Comparison of ENCODE assay signal across 9 cellular contexts in genomic region chr13:113863511-113864302, GRCh38. TPM values are rescaled to one million over a fixed set of nuclear protein-coding genes. Genes with fewer than 3 reads are reported as not detected.
A peak's percentile ranks its signal among the peaks of the same experiment; 100 is the strongest.
DNase-seq lines count a peak whose midpoint lies in the region; ATAC-seq, FAIRE-seq and TF ChIP-seq lines count a peak whose summit lies in the region.
"Had no signal": no experiment of that assay in that cellular context is flagged by ENCODE, and none has a peak within 500 bp of the region (broad histone marks: within the 10 kb centered on the region; RNA-seq: fewer than 3 reads in every experiment).

Gene GAS6, minus strand, starts transcription at chr13:113864076. Its CDS starts 156 bp downstream, at chr13:113863920.

- H3K27ac ChIP-seq in heart left ventricle (peak within 1 kb of the TSS; percentile 88 to 98 (median 94)), pancreas (peak within 1 kb of the TSS; percentile 78 to 89 (median 86))

- H3K4me1 ChIP-seq in adipocyte (ENCODE audit: control insufficient read depth, insufficient read depth, low read length) (no peaks in the 10 kb centered on the region), heart left ventricle (peaks cover 0 to 49% (median 36%) of the 10 kb centered on the region in 12 donors), pancreas (peaks cover 0 to 9% (median 8%) of the 10 kb centered on the region in 3 donors)

- no peaks in the 10 kb centered on the region for H3K9me3 ChIP-seq in adipocyte (ENCODE audit: control insufficient read depth, low read length)
- H3K9me3 ChIP-seq in heart left ventricle, result no peaks in the 10 kb centered on the region
- H3K9me3 ChIP-seq in pancreas, result no peaks in the 10 kb centered on the region

- peaks cover 7% of the 10 kb centered on the region for H3K36me3 ChIP-seq in adipocyte (ENCODE audit: control insufficient read depth, insufficient read depth, low read length, severe bottlenecking)
- peaks cover 0 to 12% (median 0%) of the 10 kb centered on the region in 9 donors for H3K36me3 ChIP-seq in heart left ventricle
- no peaks in the 10 kb centered on the region for H3K36me3 ChIP-seq in pancreas

- peak within 1 kb of the TSS; percentile 88 for H3K9ac ChIP-seq in adipocyte (ENCODE audit: low read length)

- H3K4me3 ChIP-seq in adipocyte (ENCODE audit: low read length), result peak within 1 kb of the TSS; percentile 82
- H3K4me3 ChIP-seq in heart left ventricle, result peak within 1 kb of the TSS; percentile 76 to 97 (median 86)
- H3K4me3 ChIP-seq in pancreas, result peak within 1 kb of the TSS; percentile 53 to 69 (median 59)

- DNase-seq in NCI-H146 (lab: John Stamatoyannopoulos, UW) (peak; percentile 60), NCI-H146 treated with DMSO at 0.1 percent for 48 hours (lab: John Stamatoyannopoulos, UW; ENCODE audit: unreplicated experiment) (no peak), LoVo (ENCODE audit: low spot score) (peak; percentile 43), adipocyte (ENCODE audit: low read depth) (peak; percentile 81), heart left ventricle (peak; percentile 77 to 87 (median 79)), pancreas (peak in 5 of 6 donors; percentile 59 to 85 (median 73)), NCI-H187 (lab: John Stamatoyannopoulos, UW) (no peak), NCI-H2029 (lab: John Stamatoyannopoulos, UW) (no peak)

- 0 to 1% (median 0%) methylated on average over 25 to 118 of the region's 118 CpGs for WGBS in heart left ventricle, 4 donors
- WGBS in pancreas, 2 donors, result 0 to 1% methylated on average over 74 to 118 of the region's 118 CpGs

- peak in 3 of 4 donors; percentile 48 to 71 (median 69) for ATAC-seq in heart left ventricle
- ATAC-seq in pancreas, result peak; percentile 49 to 73 (median 58)

- FAIRE-seq in pancreas (lab: Jason Lieb, UNC), result no peak
- FAIRE-seq: G401.6 had no signal

- TF ChIP-seq POLR2A in heart left ventricle (IDR thresholded peaks at IDR 0.05), result peak in 1 of 2 donors; percentile 48

- TF ChIP-seq CTCF in heart left ventricle (IDR thresholded peaks at IDR 0.05), result peak in 6 of 12 donors; percentile 7 to 29 (median 22)
- TF ChIP-seq CTCF in pancreas (IDR thresholded peaks at IDR 0.05), result no peak

- H3K27me3 ChIP-seq in adipocyte (replicated peaks; ENCODE audit: control insufficient read depth, insufficient read depth, low read length) (no peaks in the 10 kb centered on the region), heart left ventricle (peaks cover 0 to 6% (median 0%) of the 10 kb centered on the region in 9 donors), pancreas (no peaks in the 10 kb centered on the region)

- intact Hi-C loops in heart left ventricle (cut with DNase I), result loop anchor here in 7 of 10 donors (1.0 to 5.0 kb wide), 8 partner anchors 8 to 46 kb away; no protein-coding TSS in a partner anchor
- intact Hi-C loops in pancreas (cut with DNase I), result no loop called here

RNA-seq across cellular contexts. Expression of gene GAS6, which starts in this region (rescaled TPM):
- total RNA-seq in heart left ventricle, result 100 to 1,000 TPM; 125 to 438 (median 183) TPM
- 100 to 1,000 TPM in 1 of 2 donors, 10 to 100 TPM in 1; 96.7 to 249 TPM for polyA plus RNA-seq in heart left ventricle
- total RNA-seq in pancreas, result 10 to 100 TPM; 24.3 to 68.8 (median 38.6) TPM
- 100 to 1,000 TPM in 1 of 2 donors, 10 to 100 TPM in 1; 98.0 to 124 TPM for polyA plus RNA-seq in pancreas

Comparison
In these comparisons a context has a peak if more than half of its experiments do, and no peak if none do; other contexts are left out.
1. DNase-seq: peak in NCI-H146 (single experiment), LoVo (single experiment), adipocyte (single experiment), heart left ventricle (5 of 5) and pancreas (5 of 6); none in NCI-H146 treated with DMSO at 0.1 percent for 48 hours (single experiment), NCI-H187 (0 of 2) and NCI-H2029 (single experiment).
2. intact Hi-C loops: an anchor here in heart left ventricle (1.0 to 5.0 kb wide); none called in pancreas.
3. Peak in every context shown above with its lines, with median percentiles within 50 percentile points of each other: H3K4me3 ChIP-seq.